16 cellular contexts compared by ENCODE assay signal in genomic region chr7:149692557-149692982, GRCh38.
DNase-seq lines count a peak whose midpoint lies in the region; ATAC-seq and TF ChIP-seq lines count a peak whose summit lies in the region.
"Had no signal": no experiment of that assay in that cellular context is flagged by ENCODE, and none has a peak within 500 bp of the region (broad histone marks: within the 10 kb centered on the region; RNA-seq: fewer than 3 reads in every experiment).

No MANE protein-coding gene starts in this region.

- no peaks in the 10 kb centered on the region for H3K27me3 ChIP-seq in right cardiac atrium (ENCODE audit: control insufficient read depth, insufficient read depth)

- peak in 1 of 2 donors; percentile 24 for ATAC-seq in right cardiac atrium
- no peak for ATAC-seq in GM19452 (IDR thresholded peaks at IDR 0.05; ENCODE audit: unreplicated experiment)
- ATAC-seq: HCT116; natural killer cell treated with Interleukin-12 subunit alpha and Interleukin-12 subunit beta and Interleukin-15 and Interleukin-18, amount 100 ng/mL, for 72 hours had no signal

- H3K9me3 Mint-ChIP-seq in progenitor cell of endocrine pancreas (ENCODE audit: low read depth): no peaks in the 10 kb centered on the region
- H3K9me3 Mint-ChIP-seq: natural killer cell treated with Interleukin-12 subunit alpha and Interleukin-12 subunit beta and Interleukin-15 and Interleukin-18, amount 100 ng/mL, for 72 hours had no signal

- H3K9me3 ChIP-seq in ES-I3 (ENCODE audit: control insufficient read depth, insufficient read depth, low read length) (peaks cover 2% of the 10 kb centered on the region; the same call in 1 of the 2 replicates), right cardiac atrium (ENCODE audit: control insufficient read depth, low read length) (no peaks in the 10 kb centered on the region)

- H3K4me3 Mint-ChIP-seq in progenitor cell of endocrine pancreas (ENCODE audit: low read depth): peak overlapping the region; percentile 66
- H3K4me3 Mint-ChIP-seq: natural killer cell treated with Interleukin-12 subunit alpha and Interleukin-12 subunit beta and Interleukin-15 and Interleukin-18, amount 100 ng/mL, for 72 hours had no signal

- in situ Hi-C loops in astrocyte of the cerebellum (cut with HindIII; ENCODE audit: low sequenced_read_pairs): no loop called here

- H3K36me3 ChIP-seq in ES-I3 (ENCODE audit: insufficient read depth, low read length): no peaks in the 10 kb centered on the region

- 7% methylated on average over 43 of the region's 43 CpGs for WGBS in right cardiac atrium

- no peak overlapping the region for H3K27ac ChIP-seq in right cardiac atrium (ENCODE audit: low read length)

- H3K4me3 ChIP-seq in astrocyte of the cerebellum (ENCODE audit: low read depth, low read length) (peak overlapping the region; percentile 9), right cardiac atrium (ENCODE audit: low read length) (peak overlapping the region; percentile 6)

- DNase-seq in astrocyte of the cerebellum (ENCODE audit: low read depth) (no peak), right cardiac atrium (no peak), progenitor cell of endocrine pancreas (ENCODE audit: low spot score, unreplicated experiment) (no peak), medulla oblongata (ENCODE audit: extremely low spot score) (no peak), NCI-H2171 (lab: John Stamatoyannopoulos, UW) (no peak), NCI-H526 treated with DMSO at 0.1 percent for 48 hours (lab: John Stamatoyannopoulos, UW) (no peak)
- DNase-seq: activated CD4-positive, alpha-beta T cell treated with anti-CD3 and anti-CD28 coated beads for 1 hour; activated effector memory CD4-positive, alpha-beta T cell treated with anti-CD3 and anti-CD28 coated beads, Interleukin-2, amount 50 U/mL, for 16 hours; dermis blood vessel endothelial cell; hippocampal formation; NCI-H69; stimulated activated naive CD4-positive, alpha-beta T cell had no signal

- TF ChIP-seq CTCF in astrocyte of the cerebellum (IDR thresholded peaks at IDR 0.05; ENCODE audit: low read depth, low read length, missing control alignments) (no peak), progenitor cell of endocrine pancreas (IDR thresholded peaks at IDR 0.05; ENCODE audit: unreplicated experiment) (no peak)

- H3K4me1 ChIP-seq in ES-I3 (ENCODE audit: insufficient read depth, low read length) (0 out of 2 replicates have a peak, but pooled peaks cover 3% of the 10 kb centered on the region), right cardiac atrium (ENCODE audit: control insufficient read depth, insufficient read depth, low read length) (no peaks in the 10 kb centered on the region)

- H3K27me3 Mint-ChIP-seq in progenitor cell of endocrine pancreas: peaks cover 37% of the 10 kb centered on the region

- H3K36me3 Mint-ChIP-seq in progenitor cell of endocrine pancreas (ENCODE audit: insufficient read depth): no peaks in the 10 kb centered on the region
- H3K36me3 Mint-ChIP-seq: natural killer cell treated with Interleukin-12 subunit alpha and Interleukin-12 subunit beta and Interleukin-15 and Interleukin-18, amount 100 ng/mL, for 72 hours had no signal

- H3K9ac ChIP-seq in ES-I3 (ENCODE audit: low read depth, low read length): peak overlapping the region; percentile 56; the same call in 1 of the 2 replicates

- H3K27ac Mint-ChIP-seq in progenitor cell of endocrine pancreas: peak overlapping the region; percentile 28
- H3K27ac Mint-ChIP-seq: natural killer cell treated with Interleukin-12 subunit alpha and Interleukin-12 subunit beta and Interleukin-15 and Interleukin-18, amount 100 ng/mL, for 72 hours had no signal

- H3K4me1 Mint-ChIP-seq in progenitor cell of endocrine pancreas (ENCODE audit: low read depth): peaks cover 4% of the 10 kb centered on the region

- intact Hi-C loops in right cardiac atrium (cut with DNase I): no loop called here
